In the genomic region with DNA sequence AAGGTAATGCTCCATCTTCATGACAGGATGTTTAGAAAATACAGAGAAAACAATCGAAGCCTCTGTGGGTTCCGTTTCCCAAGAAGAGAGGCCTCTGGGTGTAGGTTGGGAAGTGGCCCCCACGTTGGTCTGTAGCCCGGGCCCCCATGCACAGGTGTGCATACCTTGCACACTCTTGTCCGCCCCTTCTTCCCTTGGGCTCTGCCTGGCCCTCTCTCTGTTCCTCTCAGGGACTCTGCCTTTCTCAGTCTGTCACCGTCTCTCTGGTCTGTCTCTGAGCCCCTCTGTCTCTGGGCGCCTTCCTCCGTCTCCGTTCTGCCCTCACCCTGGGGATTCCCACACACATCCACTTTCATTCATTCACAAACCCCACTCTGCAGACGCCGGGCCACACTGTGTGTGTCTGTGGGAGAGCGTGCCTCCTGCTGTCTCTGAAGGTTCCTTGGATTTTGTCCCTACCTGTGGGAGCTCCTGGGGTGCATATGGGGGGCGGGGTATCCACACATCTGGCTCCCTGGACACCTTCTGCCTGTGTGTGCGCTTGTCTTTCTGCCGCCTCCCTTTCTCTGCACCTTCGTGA, we compare ENCODE assay signal across 28 cellular contexts.
"Had no signal": no experiment of that assay in that cellular context is flagged by ENCODE, and none has a peak within 500 bp of the region (broad histone marks: within the 10 kb centered on the region; RNA-seq: fewer than 3 reads in every experiment).

No MANE protein-coding gene starts in this region.

- H3K27me3 ChIP-seq: cardiac muscle cell, right lobe of liver had no signal

- DNase-seq: activated CD4-positive, alpha-beta memory T cell treated with anti-CD3 and anti-CD28 coated beads, Interleukin-2, amount 10 ng/mL, durations not matched to agents 7 days and 5 days; activated CD4-positive, alpha-beta T cell treated with anti-CD3 and anti-CD28 coated beads, Interleukin-2, amount 10 ng/mL, durations not matched to agents 24 days and 14 days; activated CD4-positive, CD25-positive, alpha-beta regulatory T cell treated with anti-CD3 and anti-CD28 coated beads, Interleukin-2, amount 50 U/mL, for 72 hours; activated CD8-positive, alpha-beta memory T cell treated with anti-CD3 and anti-CD28 coated beads, Interleukin-2, amount 50 U/mL, for 48 hours; activated gamma-delta T cell treated with Interleukin-2 at 50 U/mL for 16 hours; activated naive CD4-positive, alpha-beta T cell treated with anti-CD3 and anti-CD28 coated beads, Interleukin-2, amount 50 U/mL, for 16 hours; activated T-cell treated with anti-CD3 and anti-CD28 coated beads, Interleukin-2, amount 50 U/mL, for 4 hours; aorta; body of pancreas; cortex of kidney; effector memory CD8-positive, alpha-beta T cell; left cardiac atrium; naive B cell; right lobe of liver; stimulated activated CD4-positive, alpha-beta T cell treated with anti-CD3 and anti-CD28 coated beads, Interleukin-12 subunit alpha, Interleukin-12 subunit beta, amount 100 ng/mL, for 4 hours; stimulated activated CD4-positive, alpha-beta T cell treated with anti-CD3 and anti-CD28 coated beads, Interleukin-4, amount 100 ng/mL, for 1 hour; T-helper 17 cell; T1000; upper lobe of right lung; WERI-Rb-1 had no signal

- H3K9me3 ChIP-seq: body of pancreas, right lobe of liver, upper lobe of right lung had no signal

- FAIRE-seq: endothelial cell of umbilical vein, keratinocyte had no signal

- H3K4me3 ChIP-seq: body of pancreas, cardiac muscle cell, right lobe of liver, upper lobe of right lung had no signal

- H3K9me3 Mint-ChIP-seq: activated CD4-positive, alpha-beta memory T cell treated with anti-CD3 and anti-CD28 coated beads, Interleukin-2, amount 10 ng/mL, durations not matched to agents 7 days and 5 days; activated CD4-positive, alpha-beta T cell treated with anti-CD3 and anti-CD28 coated beads, Interleukin-2, amount 10 ng/mL, durations not matched to agents 24 days and 14 days; activated T-cell treated with anti-CD3 and anti-CD28 coated beads, Interleukin-2, amount 50 U/mL, for 4 hours; activated T-helper 17 cell treated with anti-CD3 and anti-CD28 coated beads, Interleukin-2, amount 50 U/mL, for 72 hours; effector memory CD8-positive, alpha-beta T cell; mesothelial cell of epicardium; naive B cell; neural crest cell; stimulated activated naive CD8-positive, alpha-beta T cell treated with anti-CD3 and anti-CD28 coated beads, Interleukin-15, Interleukin-2, amounts not matched to agents 100 ng/mL and 50 ng/mL, for 24 hours had no signal

- H3K4me1 Mint-ChIP-seq: activated CD4-positive, alpha-beta memory T cell treated with anti-CD3 and anti-CD28 coated beads, Interleukin-2, amount 10 ng/mL, durations not matched to agents 7 days and 5 days; activated CD4-positive, alpha-beta T cell treated with anti-CD3 and anti-CD28 coated beads, Interleukin-2, amount 10 ng/mL, durations not matched to agents 24 days and 14 days; activated T-helper 17 cell treated with anti-CD3 and anti-CD28 coated beads, Interleukin-2, amount 50 U/mL, for 72 hours had no signal

- H3K4me3 Mint-ChIP-seq: activated CD4-positive, alpha-beta memory T cell treated with anti-CD3 and anti-CD28 coated beads, Interleukin-2, amount 10 ng/mL, durations not matched to agents 7 days and 5 days; activated CD4-positive, alpha-beta T cell treated with anti-CD3 and anti-CD28 coated beads, Interleukin-2, amount 10 ng/mL, durations not matched to agents 24 days and 14 days; activated T-cell treated with anti-CD3 and anti-CD28 coated beads, Interleukin-2, amount 50 U/mL, for 4 hours; activated T-helper 17 cell treated with anti-CD3 and anti-CD28 coated beads, Interleukin-2, amount 50 U/mL, for 72 hours; effector memory CD8-positive, alpha-beta T cell; mesothelial cell of epicardium; naive B cell; stimulated activated naive CD8-positive, alpha-beta T cell treated with anti-CD3 and anti-CD28 coated beads, Interleukin-15, Interleukin-2, amounts not matched to agents 100 ng/mL and 50 ng/mL, for 24 hours; T-helper 17 cell had no signal

- H3K36me3 Mint-ChIP-seq: mesothelial cell of epicardium, naive B cell had no signal

- H3K27ac Mint-ChIP-seq: activated CD4-positive, alpha-beta memory T cell treated with anti-CD3 and anti-CD28 coated beads, Interleukin-2, amount 10 ng/mL, durations not matched to agents 7 days and 5 days; activated CD4-positive, alpha-beta T cell treated with anti-CD3 and anti-CD28 coated beads, Interleukin-2, amount 10 ng/mL, durations not matched to agents 24 days and 14 days; activated T-helper 17 cell treated with anti-CD3 and anti-CD28 coated beads, Interleukin-2, amount 50 U/mL, for 72 hours; effector memory CD8-positive, alpha-beta T cell; stimulated activated naive CD8-positive, alpha-beta T cell treated with anti-CD3 and anti-CD28 coated beads, Interleukin-15, Interleukin-2, amounts not matched to agents 100 ng/mL and 50 ng/mL, for 24 hours; T-helper 17 cell had no signal

- H3K4me1 ChIP-seq: body of pancreas, right lobe of liver, upper lobe of right lung had no signal

- H3K36me3 ChIP-seq: cardiac muscle cell, right lobe of liver, upper lobe of right lung, WERI-Rb-1 had no signal

- ATAC-seq: activated T-cell treated with anti-CD3 and anti-CD28 coated beads, Interleukin-2, amount 50 U/mL, for 4 hours; activated T-helper 17 cell treated with anti-CD3 and anti-CD28 coated beads, Interleukin-2, amount 50 U/mL, for 72 hours; body of pancreas; effector memory CD8-positive, alpha-beta T cell; left cardiac atrium; right lobe of liver; SK-N-SH treated with all-trans-retinoic acid at 6 μM for 48 hours; T-helper 17 cell; upper lobe of right lung had no signal

- H3K27ac ChIP-seq: body of pancreas, cardiac muscle cell, right lobe of liver, upper lobe of right lung, WERI-Rb-1 had no signal
